In genomic region chr4:54566608-54567007, GRCh38 we compare ENCODE assay signal across 12 cellular contexts.
A peak's percentile ranks its signal among the peaks of the same experiment; 100 is the strongest.
DNase-seq lines count a peak whose midpoint lies in the region; ATAC-seq, FAIRE-seq and TF ChIP-seq lines count a peak whose summit lies in the region.
"Had no signal": no experiment of that assay in that cellular context is flagged by ENCODE, and none has a peak within 500 bp of the region (broad histone marks: within the 10 kb centered on the region; RNA-seq: fewer than 3 reads in every experiment).

No MANE protein-coding gene starts in this region.

- peak overlapping the region; percentile 34 for H2AFZ ChIP-seq in IMR-90 (replicated peaks; ENCODE audit: low read length, poor library complexity)

- H3K4me3 ChIP-seq in IMR-90 (ENCODE audit: insufficient read depth, low read depth, low read length): no peak overlapping the region
- H3K4me3 ChIP-seq: right lobe of liver had no signal

- H2BK20ac ChIP-seq in IMR-90 (ENCODE audit: low read depth, low read length): peak overlapping the region; percentile 13

- ATAC-seq in GM21528 (IDR thresholded peaks at IDR 0.05; ENCODE audit: low FRiP score, unreplicated experiment) (peak; percentile 73), IMR-90 (ENCODE audit: low read depth) (no peak), HG03565 (IDR thresholded peaks at IDR 0.05; ENCODE audit: unreplicated experiment) (no peak), HG02885 (IDR thresholded peaks at IDR 0.05; ENCODE audit: poor library complexity, unreplicated experiment) (no peak)
- ATAC-seq: left ventricle myocardium superior, right lobe of liver, WTC11 had no signal

- TF ChIP-seq RAD21 in IMR-90 (IDR thresholded peaks at IDR 0.05; ENCODE audit: low read length): no peak

- peaks cover 9% of the 10 kb centered on the region for H3K4me1 ChIP-seq in IMR-90 (ENCODE audit: control insufficient read depth, insufficient read depth, low read length)
- H3K4me1 ChIP-seq: right lobe of liver had no signal

- H3K27ac ChIP-seq in IMR-90 (ENCODE audit: insufficient read depth, low read length): no peak overlapping the region
- H3K27ac ChIP-seq: C4-2B, right lobe of liver had no signal

- H4K5ac ChIP-seq in IMR-90 (ENCODE audit: low read depth, low read length): no peak overlapping the region

- H3K79me1 ChIP-seq in IMR-90 (ENCODE audit: low read depth in 1 of 2, low read length in 2 of 2): no peaks in the 10 kb centered on the region

- TF ChIP-seq POLR2A in IMR-90 (IDR thresholded peaks at IDR 0.05; ENCODE audit: low read depth, low read length): no peak

- H3K27me3 ChIP-seq in IMR-90 (ENCODE audit: control insufficient read depth, insufficient read depth, low read length): no peaks in the 10 kb centered on the region
- H3K27me3 ChIP-seq: right lobe of liver had no signal

- H3K36me3 ChIP-seq in IMR-90 (ENCODE audit: control insufficient read depth, insufficient read depth, low read length): no peaks in the 10 kb centered on the region
- H3K36me3 ChIP-seq: right lobe of liver had no signal

- CTCF ChIA-PET in IMR-90 (lab: Yijun Ruan, JAX): no interaction called here

- FAIRE-seq in GM18507 (lab: Jason Lieb, UNC): peak; percentile 33

- peak overlapping the region; percentile 5 for H2BK120ac ChIP-seq in IMR-90 (ENCODE audit: low read depth, low read length)

- intact Hi-C loops in IMR-90 (cut with micrococcal nuclease): no loop called here

- H3K56ac ChIP-seq in IMR-90 (ENCODE audit: extremely low read depth, insufficient read depth, low read length): no peak overlapping the region

- no peak overlapping the region for H3K9ac ChIP-seq in IMR-90 (ENCODE audit: low read depth, low read length)

- 0 out of 2 replicates have a peak overlapping the region, but pooled peaks have one; percentile 79 for H3K14ac ChIP-seq in IMR-90 (replicated peaks; ENCODE audit: low read depth, low read length)

- no peak overlapping the region for H4K8ac ChIP-seq in IMR-90 (ENCODE audit: low read depth in 2 of 2, low read length in 2 of 2)

- no TSS peak for BruUV-seq in IMR-90 (replicated peaks; lab: Mats Ljungman, UMichigan)

- no peak overlapping the region for H3K18ac ChIP-seq in IMR-90 (ENCODE audit: low read depth, low read length)

- H2BK15ac ChIP-seq in IMR-90 (ENCODE audit: low read depth, low read length): peak overlapping the region; percentile 27; the same call in 1 of the 3 replicates

- dilution Hi-C loops in IMR-90 (cut with HindIII; ENCODE audit: low sequenced_read_pairs, unreplicated experiment): no loop called here

- H3K4ac ChIP-seq in IMR-90 (ENCODE audit: low read depth, low read length): peak overlapping the region; percentile 0; the same call in 1 of the 2 replicates

- H2AK9ac ChIP-seq in IMR-90 (replicated peaks; ENCODE audit: low read depth, low read length, poor library complexity): no peak overlapping the region

- H2AK5ac ChIP-seq in IMR-90 (ENCODE audit: low read depth, low read length): no peak overlapping the region

- peak overlapping the region; percentile 28; the same call in 1 of the 2 replicates for H4K91ac ChIP-seq in IMR-90 (ENCODE audit: insufficient read depth, low read depth, low read length)

- H3K4me2 ChIP-seq in IMR-90 (ENCODE audit: low read depth, low read length): no peak overlapping the region

- in situ Hi-C loops in IMR-90 (cut with MboI; ENCODE audit: low sequenced_read_pairs): no loop called here

- H4K20me1 ChIP-seq in IMR-90 (ENCODE audit: insufficient read depth, low read length): no peaks in the 10 kb centered on the region

- no peak overlapping the region for H2BK5ac ChIP-seq in IMR-90 (ENCODE audit: low read depth, low read length, poor library complexity, severe bottlenecking)

- no peaks in the 10 kb centered on the region for H3K9me3 ChIP-seq in IMR-90 (ENCODE audit: control insufficient read depth, insufficient read depth, low read length)
- H3K9me3 ChIP-seq: right lobe of liver had no signal

- no peak overlapping the region for H3K23ac ChIP-seq in IMR-90 (ENCODE audit: low read depth, low read length)

- H3K9me1 ChIP-seq in IMR-90 (ENCODE audit: insufficient read depth, low read length): peaks cover 16% of the 10 kb centered on the region

- WGBS in IMR-90 (ENCODE audit: extremely low coverage in 2 of 2, insufficient read length in 1 of 2), 2 experiments: 62% methylated on average over 3 of the region's 5 CpGs; no CpG with 5 or more reads in 1 of the 2 experiments

- TF ChIP-seq CTCF in IMR-90 (conservative IDR thresholded peaks at IDR 0.05; ENCODE audit: low read depth, low read length): no peak

- DNase-seq in GM18507 (ENCODE audit: extremely low spot score, insufficient read length, low read depth) (no peak), IMR-90 (no peak), RPMI8226 (peak; percentile 89), LoVo (ENCODE audit: low spot score) (no peak)
- no peak for DNase-seq in activated CD4-positive, CD25-positive, alpha-beta regulatory T cell treated with anti-CD3 and anti-CD28 coated beads, Interleukin-2, amount 50 U/mL, for 72 hours
- DNase-seq: left ventricle myocardium superior, right lobe of liver had no signal

- POLR2A ChIA-PET in IMR-90 (lab: Charles Lee; ENCODE audit: unreplicated experiment): no interaction called here

TF ChIP-seq in IMR-90, 13 proteins besides CTCF, POLR2A, EP300 and RAD21:
- TF ChIP-seq USF2 (IDR thresholded peaks at IDR 0.05; ENCODE audit: low read depth, low read length): no peak
- no peak for TF ChIP-seq RFX5 (IDR thresholded peaks at IDR 0.05; ENCODE audit: low read depth, low read length)
- TF ChIP-seq BHLHE40 (IDR thresholded peaks at IDR 0.05; ENCODE audit: low read depth, low read length): no peak
